ENCODE assay signal across 1 cellular context in genomic region chr14:22837059-22837749, GRCh38.
TF ChIP-seq lines count a peak whose summit lies in the region.

No MANE protein-coding gene starts in this region.

TF ChIP-seq in HepG2, 621 proteins besides CTCF, POLR2A, EP300 and RAD21 (continued from another document and continues in another):
- no peak for TF ChIP-seq ZNF740 (CRISPR knock-in tag; IDR thresholded peaks at IDR 0.05)
- no peak; the same call in 1 of the 2 replicates for TF ChIP-seq ZNF441 (CRISPR knock-in tag; IDR thresholded peaks at IDR 0.05; ENCODE audit: borderline replicate concordance)
- no peak for TF ChIP-seq NONO (IDR thresholded peaks at IDR 0.05)
- TF ChIP-seq NONO (CRISPR knock-in tag; conservative IDR thresholded peaks at IDR 0.05) = peak; percentile 84
- peak; percentile 26; the same call in 1 of the 2 replicates for TF ChIP-seq ZNF331 (CRISPR knock-in tag; IDR thresholded peaks at IDR 0.05)
- peak; percentile 70 for TF ChIP-seq FOXO1 (CRISPR knock-in tag; IDR thresholded peaks at IDR 0.05)
- peak; percentile 28 for TF ChIP-seq PAXIP1 (CRISPR knock-in tag; conservative IDR thresholded peaks at IDR 0.05)
- peak; percentile 66; the same call in 1 of the 2 replicates for TF ChIP-seq KDM4B (CRISPR knock-in tag; IDR thresholded peaks at IDR 0.05)
- peak; percentile 76; the same call in 1 of the 2 replicates for TF ChIP-seq ZNF225 (CRISPR knock-in tag; IDR thresholded peaks at IDR 0.05)
- TF ChIP-seq ZZZ3 (CRISPR knock-in tag; IDR thresholded peaks at IDR 0.05; ENCODE audit: borderline replicate concordance) = 0 out of 2 replicates have a peak, but pooled peaks have one; percentile 62
- TF ChIP-seq, protein P1, sequence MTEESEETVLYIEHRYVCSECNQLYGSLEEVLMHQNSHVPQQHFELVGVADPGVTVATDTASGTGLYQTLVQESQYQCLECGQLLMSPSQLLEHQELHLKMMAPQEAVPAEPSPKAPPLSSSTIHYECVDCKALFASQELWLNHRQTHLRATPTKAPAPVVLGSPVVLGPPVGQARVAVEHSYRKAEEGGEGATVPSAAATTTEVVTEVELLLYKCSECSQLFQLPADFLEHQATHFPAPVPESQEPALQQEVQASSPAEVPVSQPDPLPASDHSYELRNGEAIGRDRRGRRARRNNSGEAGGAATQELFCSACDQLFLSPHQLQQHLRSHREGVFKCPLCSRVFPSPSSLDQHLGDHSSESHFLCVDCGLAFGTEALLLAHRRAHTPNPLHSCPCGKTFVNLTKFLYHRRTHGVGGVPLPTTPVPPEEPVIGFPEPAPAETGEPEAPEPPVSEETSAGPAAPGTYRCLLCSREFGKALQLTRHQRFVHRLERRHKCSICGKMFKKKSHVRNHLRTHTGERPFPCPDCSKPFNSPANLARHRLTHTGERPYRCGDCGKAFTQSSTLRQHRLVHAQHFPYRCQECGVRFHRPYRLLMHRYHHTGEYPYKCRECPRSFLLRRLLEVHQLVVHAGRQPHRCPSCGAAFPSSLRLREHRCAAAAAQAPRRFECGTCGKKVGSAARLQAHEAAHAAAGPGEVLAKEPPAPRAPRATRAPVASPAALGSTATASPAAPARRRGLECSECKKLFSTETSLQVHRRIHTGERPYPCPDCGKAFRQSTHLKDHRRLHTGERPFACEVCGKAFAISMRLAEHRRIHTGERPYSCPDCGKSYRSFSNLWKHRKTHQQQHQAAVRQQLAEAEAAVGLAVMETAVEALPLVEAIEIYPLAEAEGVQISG (CRISPR knock-in tag; IDR thresholded peaks at IDR 0.05) = peak; percentile 70
- TF ChIP-seq, protein P2, sequence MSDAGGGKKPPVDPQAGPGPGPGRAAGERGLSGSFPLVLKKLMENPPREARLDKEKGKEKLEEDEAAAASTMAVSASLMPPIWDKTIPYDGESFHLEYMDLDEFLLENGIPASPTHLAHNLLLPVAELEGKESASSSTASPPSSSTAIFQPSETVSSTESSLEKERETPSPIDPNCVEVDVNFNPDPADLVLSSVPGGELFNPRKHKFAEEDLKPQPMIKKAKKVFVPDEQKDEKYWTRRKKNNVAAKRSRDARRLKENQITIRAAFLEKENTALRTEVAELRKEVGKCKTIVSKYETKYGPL (CRISPR knock-in tag; IDR thresholded peaks at IDR 0.05) = no peak
- TF ChIP-seq, protein P3, sequence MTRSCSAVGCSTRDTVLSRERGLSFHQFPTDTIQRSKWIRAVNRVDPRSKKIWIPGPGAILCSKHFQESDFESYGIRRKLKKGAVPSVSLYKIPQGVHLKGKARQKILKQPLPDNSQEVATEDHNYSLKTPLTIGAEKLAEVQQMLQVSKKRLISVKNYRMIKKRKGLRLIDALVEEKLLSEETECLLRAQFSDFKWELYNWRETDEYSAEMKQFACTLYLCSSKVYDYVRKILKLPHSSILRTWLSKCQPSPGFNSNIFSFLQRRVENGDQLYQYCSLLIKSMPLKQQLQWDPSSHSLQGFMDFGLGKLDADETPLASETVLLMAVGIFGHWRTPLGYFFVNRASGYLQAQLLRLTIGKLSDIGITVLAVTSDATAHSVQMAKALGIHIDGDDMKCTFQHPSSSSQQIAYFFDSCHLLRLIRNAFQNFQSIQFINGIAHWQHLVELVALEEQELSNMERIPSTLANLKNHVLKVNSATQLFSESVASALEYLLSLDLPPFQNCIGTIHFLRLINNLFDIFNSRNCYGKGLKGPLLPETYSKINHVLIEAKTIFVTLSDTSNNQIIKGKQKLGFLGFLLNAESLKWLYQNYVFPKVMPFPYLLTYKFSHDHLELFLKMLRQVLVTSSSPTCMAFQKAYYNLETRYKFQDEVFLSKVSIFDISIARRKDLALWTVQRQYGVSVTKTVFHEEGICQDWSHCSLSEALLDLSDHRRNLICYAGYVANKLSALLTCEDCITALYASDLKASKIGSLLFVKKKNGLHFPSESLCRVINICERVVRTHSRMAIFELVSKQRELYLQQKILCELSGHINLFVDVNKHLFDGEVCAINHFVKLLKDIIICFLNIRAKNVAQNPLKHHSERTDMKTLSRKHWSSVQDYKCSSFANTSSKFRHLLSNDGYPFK (CRISPR knock-in tag; IDR thresholded peaks at IDR 0.05; ENCODE audit: borderline replicate concordance) = no peak; the same call in 1 of the 2 replicates
- TF ChIP-seq AKAP8 (CRISPR knock-in tag; IDR thresholded peaks at IDR 0.05) = no peak
- TF ChIP-seq KLF9 (CRISPR knock-in tag; IDR thresholded peaks at IDR 0.05; ENCODE audit: low read depth) = 0 out of 2 replicates have a peak, but pooled peaks have one; percentile 26
- peak; percentile 68; the same call in 1 of the 2 replicates for TF ChIP-seq SP4 (CRISPR knock-in tag; IDR thresholded peaks at IDR 0.05)
- peak; percentile 53 for TF ChIP-seq ZNF138 (CRISPR knock-in tag; IDR thresholded peaks at IDR 0.05; ENCODE audit: low read depth)
- no peak for TF ChIP-seq ZNF282 (IDR thresholded peaks at IDR 0.05; ENCODE audit: partially characterized antibody)
- no peak; the same call in 1 of the 2 replicates for TF ChIP-seq ZNF512B (CRISPR knock-in tag; IDR thresholded peaks at IDR 0.05; ENCODE audit: borderline replicate concordance)
- TF ChIP-seq NFE2L1 (CRISPR knock-in tag; IDR thresholded peaks at IDR 0.05; ENCODE audit: borderline replicate concordance) = peak; percentile 74; the same call in 1 of the 2 replicates
- no peak for TF ChIP-seq ZNF362 (CRISPR knock-in tag; IDR thresholded peaks at IDR 0.05; ENCODE audit: borderline replicate concordance)
- TF ChIP-seq FOSL1 (CRISPR knock-in tag; IDR thresholded peaks at IDR 0.05; ENCODE audit: borderline replicate concordance) = no peak
- no peak for TF ChIP-seq HCFC1 (IDR thresholded peaks at IDR 0.05; ENCODE audit: low read depth, low read length)
- TF ChIP-seq, protein P4, sequence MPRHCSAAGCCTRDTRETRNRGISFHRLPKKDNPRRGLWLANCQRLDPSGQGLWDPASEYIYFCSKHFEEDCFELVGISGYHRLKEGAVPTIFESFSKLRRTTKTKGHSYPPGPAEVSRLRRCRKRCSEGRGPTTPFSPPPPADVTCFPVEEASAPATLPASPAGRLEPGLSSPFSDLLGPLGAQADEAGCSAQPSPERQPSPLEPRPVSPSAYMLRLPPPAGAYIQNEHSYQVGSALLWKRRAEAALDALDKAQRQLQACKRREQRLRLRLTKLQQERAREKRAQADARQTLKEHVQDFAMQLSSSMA (CRISPR knock-in tag; IDR thresholded peaks at IDR 0.05) = no peak
- no peak for TF ChIP-seq ZNF766 (CRISPR knock-in tag; IDR thresholded peaks at IDR 0.05; ENCODE audit: borderline replicate concordance)
- TF ChIP-seq IRF9 (CRISPR knock-in tag; IDR thresholded peaks at IDR 0.05; ENCODE audit: borderline replicate concordance) = peak; percentile 91
- no peak for TF ChIP-seq PRDM4 (CRISPR knock-in tag; IDR thresholded peaks at IDR 0.05; ENCODE audit: borderline replicate concordance)
- no peak for TF ChIP-seq ZBTB34 (CRISPR knock-in tag; IDR thresholded peaks at IDR 0.05)
- no peak for TF ChIP-seq MAF1 (CRISPR knock-in tag; IDR thresholded peaks at IDR 0.05; ENCODE audit: borderline replicate concordance)
- TF ChIP-seq ZNF484 (CRISPR knock-in tag; IDR thresholded peaks at IDR 0.05; ENCODE audit: borderline replicate concordance, low read depth) = no peak
- peak; percentile 84 for TF ChIP-seq POGK (CRISPR knock-in tag; conservative IDR thresholded peaks at IDR 0.05)
- no peak for TF ChIP-seq CREB1 (IDR thresholded peaks at IDR 0.05)
- TF ChIP-seq CREB1 (CRISPR knock-in tag; IDR thresholded peaks at IDR 0.05) = no peak
